ENCODE assay signal across 26 cellular contexts in genomic region chr7:100649826-100650565, GRCh38. TPM values are rescaled to one million over a fixed set of nuclear protein-coding genes. Genes with fewer than 3 reads are reported as not detected.
DNase-seq lines count a peak whose midpoint lies in the region; ATAC-seq, FAIRE-seq and TF ChIP-seq lines count a peak whose summit lies in the region.
"Had no signal": no experiment of that assay in that cellular context is flagged by ENCODE, and none has a peak within 500 bp of the region (broad histone marks: within the 10 kb centered on the region; RNA-seq: fewer than 3 reads in every experiment).

No MANE protein-coding gene starts in this region.

- DNase-seq in GM23248 = peak; percentile 20
- DNase-seq in bronchial epithelial cell (ENCODE audit: low read depth) = peak; percentile 27
- DNase-seq in iris pigment epithelial cell (ENCODE audit: low read depth) = peak; percentile 26
- DNase-seq in left lobe of liver (ENCODE audit: low spot score) = no peak
- no peak for DNase-seq in C1 segment of cervical spinal cord (lab: John Stamatoyannopoulos, UW)
- DNase-seq: activated gamma-delta T cell; activated T-cell treated with anti-CD3 and anti-CD28 coated beads, Interleukin-2, amount 50 U/mL, for 1 hour; BE2C; erythroblast; gastrocnemius medialis; GF-D8; NCI-H1417; NCI-H2081; NCI-H226; SK-N-SH; stimulated activated CD4-positive, alpha-beta T cell treated with anti-CD3 and anti-CD28 coated beads, Interleukin-4, amount 100 ng/mL, for 1 hour; T-helper 17 cell had no signal

- H3K9me2 ChIP-seq in GM23248 (ENCODE audit: insufficient read depth) = no peaks in the 10 kb centered on the region
- H3K9me2 ChIP-seq: SK-N-SH had no signal

- no peak overlapping the region for H3K9ac ChIP-seq in GM23248
- H3K9ac ChIP-seq: parathyroid adenoma, SK-N-SH had no signal

- peak; percentile 84 for FAIRE-seq in bronchial epithelial cell (lab: Jason Lieb, UNC)
- FAIRE-seq: islet of Langerhans had no signal

- no peaks in the 10 kb centered on the region for H3K4me1 ChIP-seq in GM23248 (ENCODE audit: insufficient read depth)
- H3K4me1 ChIP-seq: BE2C, gastrocnemius medialis, parathyroid adenoma, right atrium auricular region had no signal

- no peaks in the 10 kb centered on the region for H3K36me3 ChIP-seq in GM23248 (ENCODE audit: low read depth)
- H3K36me3 ChIP-seq in bronchial epithelial cell (ENCODE audit: control insufficient read depth, insufficient read depth, low read length) = no peaks in the 10 kb centered on the region
- H3K36me3 ChIP-seq: BE2C, gastrocnemius medialis, right atrium auricular region had no signal

- no peaks in the 10 kb centered on the region for H3K9me3 ChIP-seq in GM23248 (ENCODE audit: low read depth)
- H3K9me3 ChIP-seq: BE2C, gastrocnemius medialis, right atrium auricular region, SK-N-SH had no signal

- WGBS in GM23248 (ENCODE audit: low coverage in 1 of 2, low lambda C conversion rate in 2 of 2, missing lambda C conversion rate in 2 of 2), 2 experiments = 47 to 48% methylated on average over 14 to 15 of the region's 15 CpGs

- H3K79me2 ChIP-seq in GM23248 (ENCODE audit: insufficient read depth) = no peaks in the 10 kb centered on the region
- H3K79me2 ChIP-seq: parathyroid adenoma had no signal

- no peak for TF ChIP-seq CTCF in bronchial epithelial cell (IDR thresholded peaks at IDR 0.05; ENCODE audit: insufficient read depth, low read length, severe bottlenecking)

- H3K27me3 ChIP-seq in GM23248 (replicated peaks; ENCODE audit: insufficient read depth) (peaks cover 9% of the 10 kb centered on the region; the same call in 1 of the 2 replicates), bronchial epithelial cell (ENCODE audit: control insufficient read depth, insufficient read depth, low read length) (peaks cover 5% of the 10 kb centered on the region)
- H3K27me3 ChIP-seq: BE2C had no signal

- in situ Hi-C loops in GM23248 (cut with MboI) = no loop called here

- no peak overlapping the region for H3K4me3 ChIP-seq in GM23248
- no peak overlapping the region for H3K4me3 ChIP-seq in bronchial epithelial cell (ENCODE audit: low read depth, low read length)
- H3K4me3 ChIP-seq: gastrocnemius medialis, right atrium auricular region had no signal

- H3F3A ChIP-seq in GM23248 (ENCODE audit: insufficient read depth) = no peaks in the 10 kb centered on the region

- no peak overlapping the region for H2AFZ ChIP-seq in GM23248
- H2AFZ ChIP-seq: parathyroid adenoma had no signal

- H3K27ac ChIP-seq in GM23248 = no peak overlapping the region
- H3K27ac ChIP-seq: gastrocnemius medialis, parathyroid adenoma, right atrium auricular region, RWPE1 had no signal

- H4K20me1 ChIP-seq in GM23248 (ENCODE audit: insufficient read depth) = no peaks in the 10 kb centered on the region

- ATAC-seq in left lobe of liver (no peak), HG03432 (IDR thresholded peaks at IDR 0.05; ENCODE audit: unreplicated experiment) (no peak)
- ATAC-seq: gastrocnemius medialis; HCT116; stimulated activated memory B cell treated with anti-CD40 and anti-IgM and Interleukin-4, amounts not matched to agents 10 μg/mL and 1 μg/mL and 100 μg/mL, for 72 hours; T-helper 17 cell had no signal

- no peak overlapping the region for H3K4me2 ChIP-seq in GM23248 (ENCODE audit: unreplicated experiment)
- H3K4me2 ChIP-seq: SK-N-SH had no signal

RNA-seq across cellular contexts. Expression of gene ACTL6B, which starts 6.3 kb away (rescaled TPM):
- total RNA-seq in GM23248 (2014; rRNA removed; shearing (Covaris generic)) = not detected in 2 replicates
- not detected in 2 replicates for polyA plus RNA-seq in GM23248 (2016; fragmentation: Nextera tagmentation; extraction: Ambion mirVana)
- total RNA-seq in bronchial epithelial cell (not detected in 2 replicates), left lobe of liver (not detected)
- total RNA-seq: gastrocnemius medialis, lower leg skin, M059J, right atrium auricular region, T-helper 17 cell had no signal

RNA-seq across cellular contexts. Expression of gene TFR2, which starts 8.6 kb away (rescaled TPM):
- 0.11 and 0.51 TPM in 2 replicates for total RNA-seq in GM23248 (2014; rRNA removed; shearing (Covaris generic))
- polyA plus RNA-seq in GM23248 (2016; fragmentation: Nextera tagmentation; extraction: Ambion mirVana) = 0.28 and 0.79 TPM in 2 replicates
- total RNA-seq in bronchial epithelial cell = 0.13 TPM in 1 of 2 replicates, not detected in the other
- 689 TPM for total RNA-seq in left lobe of liver

RNA-seq across cellular contexts. Expression of gene GNB2, which starts 23.5 kb away (rescaled TPM):
- total RNA-seq in GM23248 (2014; rRNA removed; shearing (Covaris generic)) = 65.6 and 89.8 TPM in 2 replicates
- polyA plus RNA-seq in GM23248 (2016; fragmentation: Nextera tagmentation; extraction: Ambion mirVana) = 130 and 132 TPM in 2 replicates
- total RNA-seq in bronchial epithelial cell = 66.1 and 88.7 TPM in 2 replicates
- 80.9 TPM for total RNA-seq in left lobe of liver

RNA-seq across cellular contexts. Expression of gene MOSPD3, which starts 37.7 kb away (rescaled TPM):
- total RNA-seq in GM23248 (2014; rRNA removed; shearing (Covaris generic)) = 14.0 and 17.5 TPM in 2 replicates
- polyA plus RNA-seq in GM23248 (2016; fragmentation: Nextera tagmentation; extraction: Ambion mirVana) = 26.5 and 27.1 TPM in 2 replicates
- total RNA-seq in bronchial epithelial cell (1.8 and 1.9 TPM in 2 replicates), left lobe of liver (20.3 TPM)

RNA-seq across cellular contexts. Expression of gene GIGYF1, which starts 44.1 kb away (rescaled TPM):
- 15.6 and 19.5 TPM in 2 replicates for total RNA-seq in GM23248 (2014; rRNA removed; shearing (Covaris generic))
- 6.4 and 7.4 TPM in 2 replicates for polyA plus RNA-seq in GM23248 (2016; fragmentation: Nextera tagmentation; extraction: Ambion mirVana)
- 9.9 and 14.2 TPM in 2 replicates for total RNA-seq in bronchial epithelial cell
- total RNA-seq in left lobe of liver = 21.6 TPM

Comparison
In these comparisons a context has a peak if more than half of its experiments do, and no peak if none do; other contexts are left out.
1. DNase-seq: peak in GM23248 (single experiment), bronchial epithelial cell (single experiment) and iris pigment epithelial cell (single experiment); none in left lobe of liver (single experiment) and C1 segment of cervical spinal cord (0 of 14).
2. RNA of gene TFR2, which starts 8.6 kb away (total RNA-seq): 689 TPM in left lobe of liver (single experiment); 0.11 to 0.51 TPM in GM23248 and 0.13 TPM in bronchial epithelial cell; every median in the first group is over 100 times any median in the second.